ENCODE assay signal across 2 cellular contexts in genomic region chr15:71396536-71397125, GRCh38.
TF ChIP-seq lines count a peak whose summit lies in the region.

No MANE protein-coding gene starts in this region.

TF ChIP-seq in IMR-90, 13 proteins besides CTCF, POLR2A, EP300 and RAD21:
- TF ChIP-seq MAZ (IDR thresholded peaks at IDR 0.05; ENCODE audit: borderline replicate concordance, low read depth, low read length) (no peak), CEBPB (IDR thresholded peaks at IDR 0.05; ENCODE audit: low read depth, low read length) (no peak)

TF ChIP-seq in H1, 55 proteins besides CTCF, POLR2A, EP300 and RAD21:
- TF ChIP-seq CBX5 (IDR thresholded peaks at IDR 0.05; ENCODE audit: low read depth, low read length) (no peak), TAF1 (IDR thresholded peaks at IDR 0.05; ENCODE audit: low read depth, low read length) (no peak), RNF2 (IDR thresholded peaks at IDR 0.05; ENCODE audit: borderline replicate concordance, low read depth, low read length, missing control alignments, poor library complexity, severe bottlenecking) (no peak), BACH1 (IDR thresholded peaks at IDR 0.05; ENCODE audit: low read length) (no peak), SIX5 (IDR thresholded peaks at IDR 0.05; ENCODE audit: low read depth, low read length) (no peak), BRCA1 (IDR thresholded peaks at IDR 0.05; ENCODE audit: low read depth, low read length) (no peak), EGR1 (IDR thresholded peaks at IDR 0.05; ENCODE audit: borderline replicate concordance, low read depth, low read length) (no peak), SP2 (IDR thresholded peaks at IDR 0.05; ENCODE audit: low read length) (no peak), PHF8 (conservative IDR thresholded peaks at IDR 0.05; ENCODE audit: low read depth, low read length) (no peak), CTBP2 (IDR thresholded peaks at IDR 0.05; ENCODE audit: borderline replicate concordance, insufficient read depth, insufficient read length, low read length) (no peak), SRF (IDR thresholded peaks at IDR 0.05; ENCODE audit: low read depth, low read length) (no peak), JUN (IDR thresholded peaks at IDR 0.05; ENCODE audit: low read depth, low read length) (no peak), SAP30 (IDR thresholded peaks at IDR 0.05; ENCODE audit: insufficient read depth, insufficient replicate concordance, low read length) (no peak)
